1 cellular context compared by ENCODE assay signal in the genomic region with DNA sequence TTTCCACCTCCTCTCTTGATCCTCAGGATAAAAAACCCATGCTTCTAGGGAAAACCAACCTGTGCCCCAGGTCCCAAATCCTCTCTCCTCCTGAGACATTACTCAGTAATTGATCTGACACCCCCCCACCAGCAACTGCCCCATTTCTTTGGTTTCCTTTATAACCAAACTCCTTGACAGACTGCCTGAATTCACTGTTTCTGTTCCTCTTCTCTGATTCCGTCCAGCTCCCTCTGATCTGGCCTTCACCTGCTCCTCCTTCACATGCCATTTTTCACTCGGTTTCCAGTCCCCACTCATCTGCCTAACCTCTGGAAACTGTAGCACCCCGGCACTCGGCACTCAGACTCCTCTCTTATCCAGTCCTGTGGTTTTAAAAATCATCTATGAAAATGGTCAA.
TF ChIP-seq lines count a peak whose summit lies in the region.

No MANE protein-coding gene starts in this region.

TF ChIP-seq in GM12878, 131 proteins besides CTCF, POLR2A, EP300 and RAD21:
- TF ChIP-seq, protein P1, sequence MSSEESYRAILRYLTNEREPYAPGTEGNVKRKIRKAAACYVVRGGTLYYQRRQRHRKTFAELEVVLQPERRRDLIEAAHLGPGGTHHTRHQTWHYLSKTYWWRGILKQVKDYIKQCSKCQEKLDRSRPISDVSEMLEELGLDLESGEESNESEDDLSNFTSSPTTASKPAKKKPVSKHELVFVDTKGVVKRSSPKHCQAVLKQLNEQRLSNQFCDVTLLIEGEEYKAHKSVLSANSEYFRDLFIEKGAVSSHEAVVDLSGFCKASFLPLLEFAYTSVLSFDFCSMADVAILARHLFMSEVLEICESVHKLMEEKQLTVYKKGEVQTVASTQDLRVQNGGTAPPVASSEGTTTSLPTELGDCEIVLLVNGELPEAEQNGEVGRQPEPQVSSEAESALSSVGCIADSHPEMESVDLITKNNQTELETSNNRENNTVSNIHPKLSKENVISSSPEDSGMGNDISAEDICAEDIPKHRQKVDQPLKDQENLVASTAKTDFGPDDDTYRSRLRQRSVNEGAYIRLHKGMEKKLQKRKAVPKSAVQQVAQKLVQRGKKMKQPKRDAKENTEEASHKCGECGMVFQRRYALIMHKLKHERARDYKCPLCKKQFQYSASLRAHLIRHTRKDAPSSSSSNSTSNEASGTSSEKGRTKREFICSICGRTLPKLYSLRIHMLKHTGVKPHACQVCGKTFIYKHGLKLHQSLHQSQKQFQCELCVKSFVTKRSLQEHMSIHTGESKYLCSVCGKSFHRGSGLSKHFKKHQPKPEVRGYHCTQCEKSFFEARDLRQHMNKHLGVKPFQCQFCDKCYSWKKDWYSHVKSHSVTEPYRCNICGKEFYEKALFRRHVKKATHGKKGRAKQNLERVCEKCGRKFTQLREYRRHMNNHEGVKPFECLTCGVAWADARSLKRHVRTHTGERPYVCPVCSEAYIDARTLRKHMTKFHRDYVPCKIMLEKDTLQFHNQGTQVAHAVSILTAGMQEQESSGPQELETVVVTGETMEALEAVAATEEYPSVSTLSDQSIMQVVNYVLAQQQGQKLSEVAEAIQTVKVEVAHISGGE (CRISPR knock-in tag; IDR thresholded peaks at IDR 0.05): no peak
- TF ChIP-seq, protein P2, sequence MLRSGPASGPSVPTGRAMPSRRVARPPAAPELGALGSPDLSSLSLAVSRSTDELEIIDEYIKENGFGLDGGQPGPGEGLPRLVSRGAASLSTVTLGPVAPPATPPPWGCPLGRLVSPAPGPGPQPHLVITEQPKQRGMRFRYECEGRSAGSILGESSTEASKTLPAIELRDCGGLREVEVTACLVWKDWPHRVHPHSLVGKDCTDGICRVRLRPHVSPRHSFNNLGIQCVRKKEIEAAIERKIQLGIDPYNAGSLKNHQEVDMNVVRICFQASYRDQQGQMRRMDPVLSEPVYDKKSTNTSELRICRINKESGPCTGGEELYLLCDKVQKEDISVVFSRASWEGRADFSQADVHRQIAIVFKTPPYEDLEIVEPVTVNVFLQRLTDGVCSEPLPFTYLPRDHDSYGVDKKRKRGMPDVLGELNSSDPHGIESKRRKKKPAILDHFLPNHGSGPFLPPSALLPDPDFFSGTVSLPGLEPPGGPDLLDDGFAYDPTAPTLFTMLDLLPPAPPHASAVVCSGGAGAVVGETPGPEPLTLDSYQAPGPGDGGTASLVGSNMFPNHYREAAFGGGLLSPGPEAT (IDR thresholded peaks at IDR 0.05; ENCODE audit: low read depth): no peak
- TF ChIP-seq, protein P3, sequence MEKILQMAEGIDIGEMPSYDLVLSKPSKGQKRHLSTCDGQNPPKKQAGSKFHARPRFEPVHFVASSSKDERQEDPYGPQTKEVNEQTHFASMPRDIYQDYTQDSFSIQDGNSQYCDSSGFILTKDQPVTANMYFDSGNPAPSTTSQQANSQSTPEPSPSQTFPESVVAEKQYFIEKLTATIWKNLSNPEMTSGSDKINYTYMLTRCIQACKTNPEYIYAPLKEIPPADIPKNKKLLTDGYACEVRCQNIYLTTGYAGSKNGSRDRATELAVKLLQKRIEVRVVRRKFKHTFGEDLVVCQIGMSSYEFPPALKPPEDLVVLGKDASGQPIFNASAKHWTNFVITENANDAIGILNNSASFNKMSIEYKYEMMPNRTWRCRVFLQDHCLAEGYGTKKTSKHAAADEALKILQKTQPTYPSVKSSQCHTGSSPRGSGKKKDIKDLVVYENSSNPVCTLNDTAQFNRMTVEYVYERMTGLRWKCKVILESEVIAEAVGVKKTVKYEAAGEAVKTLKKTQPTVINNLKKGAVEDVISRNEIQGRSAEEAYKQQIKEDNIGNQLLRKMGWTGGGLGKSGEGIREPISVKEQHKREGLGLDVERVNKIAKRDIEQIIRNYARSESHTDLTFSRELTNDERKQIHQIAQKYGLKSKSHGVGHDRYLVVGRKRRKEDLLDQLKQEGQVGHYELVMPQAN (conservative IDR thresholded peaks at IDR 0.05): no peak
- TF ChIP-seq IKZF2 (IDR thresholded peaks at IDR 0.05) (peak; percentile 51 to 54; a peak in 2 of 4 replicates), RELA (IDR thresholded peaks at IDR 0.05; ENCODE audit: borderline replicate concordance, partially characterized antibody) (no peak), ELK1 (IDR thresholded peaks at IDR 0.05; ENCODE audit: low read depth, low read length) (no peak), REST (IDR thresholded peaks at IDR 0.05; ENCODE audit: low read depth, low read length) (no peak), SPI1 (IDR thresholded peaks at IDR 0.05; ENCODE audit: borderline replicate concordance, insufficient read depth, low read depth, low read length) (peak; percentile 76; the same call in 1 of the 2 replicates), NBN (IDR thresholded peaks at IDR 0.05) (0 out of 2 replicates have a peak, but pooled peaks have one; percentile 17), ZNF384 (IDR thresholded peaks at IDR 0.05; ENCODE audit: borderline replicate concordance, low read depth, low read length) (no peak), RUNX3 (IDR thresholded peaks at IDR 0.05; ENCODE audit: low read length) (peak; percentile 32; the same call in 1 of the 2 replicates), ZNF274 (IDR thresholded peaks at IDR 0.05; ENCODE audit: insufficient read depth, insufficient read length) (no peak), SMAD1 (IDR thresholded peaks at IDR 0.05; ENCODE audit: low read depth, partially characterized antibody) (no peak)
- TF ChIP-seq, protein P4, sequence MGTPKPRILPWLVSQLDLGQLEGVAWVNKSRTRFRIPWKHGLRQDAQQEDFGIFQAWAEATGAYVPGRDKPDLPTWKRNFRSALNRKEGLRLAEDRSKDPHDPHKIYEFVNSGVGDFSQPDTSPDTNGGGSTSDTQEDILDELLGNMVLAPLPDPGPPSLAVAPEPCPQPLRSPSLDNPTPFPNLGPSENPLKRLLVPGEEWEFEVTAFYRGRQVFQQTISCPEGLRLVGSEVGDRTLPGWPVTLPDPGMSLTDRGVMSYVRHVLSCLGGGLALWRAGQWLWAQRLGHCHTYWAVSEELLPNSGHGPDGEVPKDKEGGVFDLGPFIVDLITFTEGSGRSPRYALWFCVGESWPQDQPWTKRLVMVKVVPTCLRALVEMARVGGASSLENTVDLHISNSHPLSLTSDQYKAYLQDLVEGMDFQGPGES (IDR thresholded peaks at IDR 0.05): no peak
- TF ChIP-seq, protein P5, sequence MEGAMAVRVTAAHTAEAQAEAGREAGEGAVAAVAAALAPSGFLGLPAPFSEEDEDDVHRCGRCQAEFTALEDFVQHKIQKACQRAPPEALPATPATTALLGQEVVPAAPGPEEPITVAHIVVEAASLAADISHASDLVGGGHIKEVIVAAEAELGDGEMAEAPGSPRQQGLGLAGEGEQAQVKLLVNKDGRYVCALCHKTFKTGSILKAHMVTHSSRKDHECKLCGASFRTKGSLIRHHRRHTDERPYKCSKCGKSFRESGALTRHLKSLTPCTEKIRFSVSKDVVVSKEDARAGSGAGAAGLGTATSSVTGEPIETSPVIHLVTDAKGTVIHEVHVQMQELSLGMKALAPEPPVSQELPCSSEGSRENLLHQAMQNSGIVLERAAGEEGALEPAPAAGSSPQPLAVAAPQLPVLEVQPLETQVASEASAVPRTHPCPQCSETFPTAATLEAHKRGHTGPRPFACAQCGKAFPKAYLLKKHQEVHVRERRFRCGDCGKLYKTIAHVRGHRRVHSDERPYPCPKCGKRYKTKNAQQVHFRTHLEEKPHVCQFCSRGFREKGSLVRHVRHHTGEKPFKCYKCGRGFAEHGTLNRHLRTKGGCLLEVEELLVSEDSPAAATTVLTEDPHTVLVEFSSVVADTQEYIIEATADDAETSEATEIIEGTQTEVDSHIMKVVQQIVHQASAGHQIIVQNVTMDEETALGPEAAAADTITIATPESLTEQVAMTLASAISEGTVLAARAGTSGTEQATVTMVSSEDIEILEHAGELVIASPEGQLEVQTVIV (IDR thresholded peaks at IDR 0.05; ENCODE audit: borderline replicate concordance, partially characterized antibody): no peak
- TF ChIP-seq, protein P6, sequence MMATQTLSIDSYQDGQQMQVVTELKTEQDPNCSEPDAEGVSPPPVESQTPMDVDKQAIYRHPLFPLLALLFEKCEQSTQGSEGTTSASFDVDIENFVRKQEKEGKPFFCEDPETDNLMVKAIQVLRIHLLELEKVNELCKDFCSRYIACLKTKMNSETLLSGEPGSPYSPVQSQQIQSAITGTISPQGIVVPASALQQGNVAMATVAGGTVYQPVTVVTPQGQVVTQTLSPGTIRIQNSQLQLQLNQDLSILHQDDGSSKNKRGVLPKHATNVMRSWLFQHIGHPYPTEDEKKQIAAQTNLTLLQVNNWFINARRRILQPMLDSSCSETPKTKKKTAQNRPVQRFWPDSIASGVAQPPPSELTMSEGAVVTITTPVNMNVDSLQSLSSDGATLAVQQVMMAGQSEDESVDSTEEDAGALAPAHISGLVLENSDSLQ (IDR thresholded peaks at IDR 0.05): peak; percentile 53; the same call in 1 of the 2 replicates
